17 cellular contexts compared by ENCODE assay signal in the genomic region with DNA sequence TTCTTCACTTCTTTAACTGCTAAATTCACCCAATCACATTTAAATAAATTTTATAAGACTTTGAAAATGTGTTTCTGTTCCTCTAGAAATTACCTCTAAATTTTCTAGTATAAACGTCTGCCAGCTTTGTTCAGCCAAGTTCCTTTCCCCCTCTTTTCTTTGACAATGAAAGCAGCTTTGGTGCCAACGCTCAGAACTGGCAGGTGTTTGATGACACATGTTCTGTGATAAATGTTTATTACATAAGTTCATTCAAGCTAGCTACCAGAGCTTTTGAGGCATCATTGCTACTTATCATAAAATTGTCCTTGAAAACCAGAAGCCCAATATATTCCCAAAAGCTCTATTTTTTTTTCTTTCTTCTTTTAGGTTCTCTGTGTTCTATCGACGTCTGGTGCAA.
DNase-seq lines count a peak whose midpoint lies in the region; ATAC-seq and TF ChIP-seq lines count a peak whose summit lies in the region.
"Had no signal": no experiment of that assay in that cellular context is flagged by ENCODE, and none has a peak within 500 bp of the region (broad histone marks: within the 10 kb centered on the region; RNA-seq: fewer than 3 reads in every experiment).

No MANE protein-coding gene starts in this region.

- WGBS in heart right ventricle, 2 donors, result 37 to 41% methylated on average over 4 of the region's 4 CpGs

- intact Hi-C loops in heart right ventricle (cut with DNase I) (loop anchor here in 2 of 10 donors (5.0 to 10.0 kb wide), 2 partner anchors 214 to 298 kb away; no protein-coding TSS in a partner anchor), Right ventricle myocardium inferior (cut with DNase I) (no loop called here)

- peaks cover 0 to 66% (median 21%) of the 10 kb centered on the region in 9 donors for H3K4me1 ChIP-seq in heart right ventricle
- H3K4me1 ChIP-seq: ascending aorta, neural progenitor cell, testis had no signal

- TF ChIP-seq CTCF in heart right ventricle (IDR thresholded peaks at IDR 0.05), result no peak

- ATAC-seq in heart right ventricle (peak in 1 of 8 donors; percentile 31), Right ventricle myocardium inferior (no peak), HG03469 (IDR thresholded peaks at IDR 0.05; ENCODE audit: unreplicated experiment) (no peak)
- ATAC-seq: activated T-cell treated with anti-CD3 and anti-CD28 coated beads, Interleukin-2, amount 50 U/mL, for 4 hours had no signal

- no peaks in the 10 kb centered on the region for H3K27me3 ChIP-seq in heart right ventricle
- H3K27me3 ChIP-seq: ascending aorta, esophagus muscularis mucosa, neural progenitor cell, testis had no signal

- H3K4me3 ChIP-seq in heart right ventricle, result no peak overlapping the region
- H3K4me3 ChIP-seq: ascending aorta, esophagus muscularis mucosa, neural progenitor cell, testis had no signal

- no peaks in the 10 kb centered on the region for H3K9me3 ChIP-seq in heart right ventricle
- H3K9me3 ChIP-seq: ascending aorta, esophagus muscularis mucosa, testis had no signal

- H3K36me3 ChIP-seq in heart right ventricle, result no peaks in the 10 kb centered on the region
- H3K36me3 ChIP-seq: ascending aorta, esophagus muscularis mucosa, neural progenitor cell had no signal

- H3K27ac ChIP-seq in heart right ventricle, result peak overlapping the region in 6 of 10 donors; percentile 32 to 89 (median 74)
- H3K27ac ChIP-seq: ascending aorta, esophagus muscularis mucosa, neural progenitor cell, testis had no signal

- no peak for DNase-seq in heart right ventricle
- no peak for DNase-seq in Right ventricle myocardium inferior (ENCODE audit: missing footprints)
- peak; percentile 74 for DNase-seq in NCI-H446 treated with DMSO at 0.1 percent for 48 hours (lab: John Stamatoyannopoulos, UW)
- peak; percentile 51 for DNase-seq in inferior parietal cortex (ENCODE audit: extremely low spot score)
- DNase-seq in H4 (ENCODE audit: low spot score), result no peak
- no peak for DNase-seq in NCI-H2227 treated with DMSO at 0.1 percent for 48 hours (lab: John Stamatoyannopoulos, UW)
- DNase-seq: activated naive CD4-positive, alpha-beta T cell treated with anti-CD3 and anti-CD28 coated beads for 36 hours; activated T-cell treated with anti-CD3 and anti-CD28 coated beads, Interleukin-2, amount 50 U/mL, for 4 hours; COR-L47; effector CD8-positive, alpha-beta T cell; Kasumi-1; NCI-H69; testis had no signal

Comparison
In these comparisons a context has a peak if more than half of its experiments do, and no peak if none do; other contexts are left out.
1. DNase-seq: peak in NCI-H446 treated with DMSO at 0.1 percent for 48 hours (single experiment) and inferior parietal cortex (single experiment); none in heart right ventricle (0 of 2), Right ventricle myocardium inferior (single experiment), H4 (single experiment) and NCI-H2227 treated with DMSO at 0.1 percent for 48 hours (single experiment).